1 cellular context compared by ENCODE assay signal in genomic region chr14:81206115-81206514, GRCh38.
TF ChIP-seq lines count a peak whose summit lies in the region.

No MANE protein-coding gene starts in this region.

TF ChIP-seq in IMR-90, 13 proteins besides CTCF, POLR2A, EP300 and RAD21:
- TF ChIP-seq RCOR1 (IDR thresholded peaks at IDR 0.05; ENCODE audit: insufficient replicate concordance, low read length) (no peak), MAZ (IDR thresholded peaks at IDR 0.05; ENCODE audit: borderline replicate concordance, low read depth, low read length) (no peak), RFX5 (IDR thresholded peaks at IDR 0.05; ENCODE audit: low read depth, low read length) (no peak), MAFK (IDR thresholded peaks at IDR 0.05; ENCODE audit: low read depth, low read length) (no peak), NFE2L2 (IDR thresholded peaks at IDR 0.05; ENCODE audit: low read depth, low read length) (no peak), BHLHE40 (IDR thresholded peaks at IDR 0.05; ENCODE audit: low read depth, low read length) (no peak), CEBPB (IDR thresholded peaks at IDR 0.05; ENCODE audit: low read depth, low read length) (no peak), CHD1 (IDR thresholded peaks at IDR 0.05; ENCODE audit: low read depth, low read length) (no peak), SMC3 (IDR thresholded peaks at IDR 0.05; ENCODE audit: low read depth, low read length) (no peak), USF2 (IDR thresholded peaks at IDR 0.05; ENCODE audit: low read depth, low read length) (no peak), MXI1 (IDR thresholded peaks at IDR 0.05; ENCODE audit: borderline replicate concordance, low read depth, low read length) (no peak), FOS (IDR thresholded peaks at IDR 0.05; ENCODE audit: low read depth, low read length) (no peak)
- TF ChIP-seq, protein P1, sequence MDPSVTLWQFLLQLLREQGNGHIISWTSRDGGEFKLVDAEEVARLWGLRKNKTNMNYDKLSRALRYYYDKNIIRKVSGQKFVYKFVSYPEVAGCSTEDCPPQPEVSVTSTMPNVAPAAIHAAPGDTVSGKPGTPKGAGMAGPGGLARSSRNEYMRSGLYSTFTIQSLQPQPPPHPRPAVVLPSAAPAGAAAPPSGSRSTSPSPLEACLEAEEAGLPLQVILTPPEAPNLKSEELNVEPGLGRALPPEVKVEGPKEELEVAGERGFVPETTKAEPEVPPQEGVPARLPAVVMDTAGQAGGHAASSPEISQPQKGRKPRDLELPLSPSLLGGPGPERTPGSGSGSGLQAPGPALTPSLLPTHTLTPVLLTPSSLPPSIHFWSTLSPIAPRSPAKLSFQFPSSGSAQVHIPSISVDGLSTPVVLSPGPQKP (IDR thresholded peaks at IDR 0.05; ENCODE audit: borderline replicate concordance, low read depth, low read length) = no peak
